In genomic region chr19:47210689-47211316, GRCh38 we compare ENCODE assay signal across 8 cellular contexts. TPM values are rescaled to one million over a fixed set of nuclear protein-coding genes. Genes with fewer than 3 reads are reported as not detected.
DNase-seq lines count a peak whose midpoint lies in the region.

No MANE protein-coding gene starts in this region.

- peak overlapping the region; percentile 5 for H4K5ac ChIP-seq in mesendoderm (ENCODE audit: low read length)

- H3K79me1 ChIP-seq in mesendoderm (ENCODE audit: low read length), result no peaks in the 10 kb centered on the region

- no peaks in the 10 kb centered on the region for H3K4me1 ChIP-seq in mesendoderm (ENCODE audit: control insufficient read depth, low read depth, low read length)

- H3K4ac ChIP-seq in mesendoderm (ENCODE audit: low read depth, low read length), result no peak overlapping the region

- no peaks in the 10 kb centered on the region for H3K27me3 ChIP-seq in mesendoderm (ENCODE audit: insufficient read depth, low read length, poor library complexity)

- no peak overlapping the region for H4K8ac ChIP-seq in mesendoderm (ENCODE audit: low read depth, low read length)

- H3K79me2 ChIP-seq in mesendoderm (ENCODE audit: control insufficient read depth, insufficient read depth, low read length), result no peaks in the 10 kb centered on the region

- peak overlapping the region; percentile 58 for H3K56ac ChIP-seq in mesendoderm (ENCODE audit: low read length)

- H3K4me2 ChIP-seq in mesendoderm (ENCODE audit: low read length), result no peak overlapping the region

- H3K36me3 ChIP-seq in mesendoderm (ENCODE audit: control insufficient read depth, insufficient read depth, low read length), result peaks cover 18% of the 10 kb centered on the region

- H2AK5ac ChIP-seq in mesendoderm (ENCODE audit: low read length), result no peak overlapping the region

- no peak overlapping the region for H3K23ac ChIP-seq in mesendoderm (ENCODE audit: low read length)

- WGBS in mesendoderm (ENCODE audit: extremely low coverage, insufficient coverage, low lambda C conversion rate), result no CpG with 5 or more reads among the region's 19 CpGs

- no peak overlapping the region for H2BK15ac ChIP-seq in mesendoderm (replicated peaks; ENCODE audit: low read depth)

- H3K9ac ChIP-seq in mesendoderm (ENCODE audit: low read length), result peak overlapping the region; percentile 32

- no peak overlapping the region for H2BK5ac ChIP-seq in mesendoderm (ENCODE audit: low read length)

- H3K4me3 ChIP-seq in mesendoderm (ENCODE audit: low read length), result no peak overlapping the region

- no peak overlapping the region for H2BK120ac ChIP-seq in mesendoderm (ENCODE audit: low read depth, low read length)

- DNase-seq in AG20443 (ENCODE audit: low spot score), result peak; percentile 78
- peak; percentile 14 for DNase-seq in GOT3 (lab: John Stamatoyannopoulos, UW)
- DNase-seq in NCI-H69 (lab: John Stamatoyannopoulos, UW), result peak; percentile 73
- DNase-seq in activated CD4-positive, alpha-beta T cell treated with anti-CD3 and anti-CD28 coated beads, Interleukin-2, amount 50 U/mL, for 4 hours, result peak; percentile 80 to 84
- DNase-seq in effector CD4-positive, alpha-beta T cell, result peak; percentile 75
- DNase-seq in mesendoderm, result peak; percentile 89
- DNase-seq in stimulated activated CD8-positive, alpha-beta memory T cell treated with anti-CD3 and anti-CD28 coated beads, Interleukin-4, amount 100 ng/mL, for 24 hours (ENCODE audit: low read depth), result peak; percentile 67
- no peak for DNase-seq in GM19240 (ENCODE audit: insufficient read length, low spot score)

- peak overlapping the region; percentile 6 for H3K27ac ChIP-seq in mesendoderm (ENCODE audit: low read depth, low read length)

- H3K18ac ChIP-seq in mesendoderm (ENCODE audit: low read length), result no peak overlapping the region

RNA-seq across cellular contexts. Expression of gene BBC3, which starts 20.2 kb away (rescaled TPM):
- polyA plus RNA-seq in mesendoderm (2013, experiment 1 of 2), result 5.3 TPM
- 4.7 TPM for polyA plus RNA-seq in mesendoderm (2013, experiment 2 of 2)

RNA-seq across cellular contexts. Expression of gene CCDC9, which starts 45.5 kb away (rescaled TPM):
- 15.0 TPM for polyA plus RNA-seq in mesendoderm (2013, experiment 1 of 2)
- polyA plus RNA-seq in mesendoderm (2013, experiment 2 of 2), result 14.2 TPM
